11 cellular contexts compared by ENCODE assay signal in genomic region chr7:80859272-80859970, GRCh38. TPM values are rescaled to one million over a fixed set of nuclear protein-coding genes. Genes with fewer than 3 reads are reported as not detected.
DNase-seq lines count a peak whose midpoint lies in the region; ATAC-seq, FAIRE-seq and TF ChIP-seq lines count a peak whose summit lies in the region.
"Had no signal": no experiment of that assay in that cellular context is flagged by ENCODE, and none has a peak within 500 bp of the region (broad histone marks: within the 10 kb centered on the region; RNA-seq: fewer than 3 reads in every experiment).

No MANE protein-coding gene starts in this region.

- no TSS peak for BruUV-seq in GM12878 (replicated peaks; lab: Mats Ljungman, UMichigan)

- TF ChIP-seq POLR2A in GM12878 (IDR thresholded peaks at IDR 0.05; ENCODE audit: low read depth, low read length) (no peak), suprapubic skin (IDR thresholded peaks at IDR 0.05) (no peak)

- no peak for FAIRE-seq in GM12878 (lab: Jason Lieb, UNC)

- H4K20me1 ChIP-seq in GM23338 (replicated peaks; ENCODE audit: insufficient read depth) (no peaks in the 10 kb centered on the region), GM12878 (ENCODE audit: control insufficient read depth, insufficient read depth) (no peaks in the 10 kb centered on the region)

- H3K27ac ChIP-seq in GM23338 (ENCODE audit: low read depth) (no peak overlapping the region), GM12878 (ENCODE audit: control insufficient read depth, insufficient read depth) (no peak overlapping the region), right cardiac atrium (ENCODE audit: low read length) (no peak overlapping the region), suprapubic skin (no peak overlapping the region)

- H3K9me2 ChIP-seq in GM23338 (ENCODE audit: insufficient read depth), result no peaks in the 10 kb centered on the region

- H3K36me3 Mint-ChIP-seq in GM23338 (ENCODE audit: low read depth) (no peaks in the 10 kb centered on the region), endothelial cell (ENCODE audit: low read depth, unreplicated experiment) (no peaks in the 10 kb centered on the region)

- RAD21 ChIA-PET in GM12878 (lab: Charles Lee; ENCODE audit: unreplicated experiment), result no interaction called here

- no peak for TF ChIP-seq EP300 in GM12878 (IDR thresholded peaks at IDR 0.05; ENCODE audit: borderline replicate concordance in 1 of 2, control insufficient read depth in 1 of 2, low read depth in 2 of 2, low read length in 2 of 2)
- TF ChIP-seq EP300 in suprapubic skin (IDR thresholded peaks at IDR 0.05), result no peak

- H3K9ac ChIP-seq in GM12878 (ENCODE audit: control insufficient read depth, insufficient read depth, low read length), result no peak overlapping the region

- TF ChIP-seq RAD21 in GM12878 (IDR thresholded peaks at IDR 0.05; ENCODE audit: insufficient read depth, low read depth, low read length), result no peak

- CTCF ChIA-PET in GM12878 (lab: Yijun Ruan, JAX), result no interaction called here

- POLR2A ChIA-PET in GM12878 (lab: Charles Lee), result no interaction called here

- H3K4me3 ChIP-seq in GM23338 (no peak overlapping the region), GM12878 (no peak overlapping the region), right cardiac atrium (ENCODE audit: low read length) (no peak overlapping the region), suprapubic skin (no peak overlapping the region)

- H2AFZ ChIP-seq in GM23338, result 0 out of 2 replicates have a peak overlapping the region, but pooled peaks have one; percentile 57
- no peak overlapping the region for H2AFZ ChIP-seq in GM12878 (ENCODE audit: control insufficient read depth, low read depth, low read length)

- no peaks in the 10 kb centered on the region for H3K9me3 ChIP-seq in GM12878 (replicated peaks; ENCODE audit: control insufficient read depth, insufficient read depth, low read length)
- H3K9me3 ChIP-seq in right cardiac atrium (ENCODE audit: control insufficient read depth, low read length), result no peaks in the 10 kb centered on the region
- no peaks in the 10 kb centered on the region for H3K9me3 ChIP-seq in suprapubic skin

- H3K4me1 Mint-ChIP-seq in GM23338, result no peaks in the 10 kb centered on the region
- no peaks in the 10 kb centered on the region for H3K4me1 Mint-ChIP-seq in endothelial cell (ENCODE audit: unreplicated experiment)

- H3K4me3 Mint-ChIP-seq in GM23338, result no peak overlapping the region
- no peak overlapping the region for H3K4me3 Mint-ChIP-seq in endothelial cell (ENCODE audit: unreplicated experiment)
- H3K4me3 Mint-ChIP-seq: activated T-helper 1 cell treated with anti-CD3 and anti-CD28 coated beads, Interleukin-12 subunit alpha, Interleukin-12 subunit beta, Interleukin-2, Interleukin-4 antibody, amounts not matched to agents 30 ng/mL and 10 ng/mL and 1 ng/mL, durations not matched to agents 14 hours and 24 hours and 36 hours had no signal

- SMC1A ChIA-PET in GM12878 (lab: Charles Lee; ENCODE audit: uncharacterized antibody, unreplicated experiment), result interaction anchor here (0.7 to 1.4 kb wide), 2 partner anchors 25 to 37 kb away, joined by 3 read pairs; no protein-coding TSS in a partner anchor

- intact Hi-C loops in GM12878 (cut with micrococcal nuclease; ENCODE audit: unreplicated experiment) (no loop called here), right cardiac atrium (cut with DNase I) (no loop called here)

- no peaks in the 10 kb centered on the region for H3F3A ChIP-seq in GM23338 (replicated peaks; ENCODE audit: low read depth)

- H3K79me2 ChIP-seq in GM23338 (replicated peaks; ENCODE audit: insufficient read depth) (no peaks in the 10 kb centered on the region), GM12878 (ENCODE audit: control insufficient read depth, insufficient read depth, low read length) (no peaks in the 10 kb centered on the region)

- ATAC-seq in GM23338 (no peak), GM12878 (peak; percentile 59), right cardiac atrium (peak; percentile 64 to 80), GM21423 (IDR thresholded peaks at IDR 0.05; ENCODE audit: unreplicated experiment) (no peak)

- H3K36me3 ChIP-seq in GM23338 (ENCODE audit: insufficient read depth), result no peaks in the 10 kb centered on the region
- H3K36me3 ChIP-seq in GM12878 (ENCODE audit: control insufficient read depth in 2 of 2, insufficient read depth in 2 of 2, low read length in 1 of 2), result no peaks in the 10 kb centered on the region
- H3K36me3 ChIP-seq in suprapubic skin, result no peaks in the 10 kb centered on the region

- H3K27ac Mint-ChIP-seq in GM23338, result no peak overlapping the region
- H3K27ac Mint-ChIP-seq in endothelial cell (ENCODE audit: unreplicated experiment), result no peak overlapping the region
- H3K27ac Mint-ChIP-seq: activated T-helper 1 cell treated with anti-CD3 and anti-CD28 coated beads, Interleukin-12 subunit alpha, Interleukin-12 subunit beta, Interleukin-2, Interleukin-4 antibody, amounts not matched to agents 30 ng/mL and 10 ng/mL and 1 ng/mL, durations not matched to agents 14 hours and 24 hours and 36 hours had no signal

- WGBS in GM12878 (ENCODE audit: insufficient coverage, insufficient replicate concordance, low lambda C conversion rate, missing lambda C conversion rate), result 32% methylated on average over 6 of the region's 6 CpGs
- 65% methylated on average over 6 of the region's 6 CpGs for WGBS in right cardiac atrium
- WGBS in suprapubic skin, result 69% methylated on average over 6 of the region's 6 CpGs

- TF ChIP-seq CTCF in GM23338 (conservative IDR thresholded peaks at IDR 0.05; ENCODE audit: low read depth in 2 of 2) (no peak), GM12878 (IDR thresholded peaks at IDR 0.05 in 2 of 3, conservative IDR thresholded peaks at IDR 0.05 in 1 of 3; ENCODE audit: control insufficient read depth in 2 of 3, extremely low read depth in 1 of 3, insufficient read depth in 1 of 3, low read depth in 3 of 3, low read length in 3 of 3) (no peak), suprapubic skin (IDR thresholded peaks at IDR 0.05) (no peak), endothelial cell (IDR thresholded peaks at IDR 0.05; ENCODE audit: unreplicated experiment) (no peak)

- no peaks in the 10 kb centered on the region for H3K4me1 ChIP-seq in GM23338 (ENCODE audit: insufficient read depth)
- no peaks in the 10 kb centered on the region for H3K4me1 ChIP-seq in GM12878 (ENCODE audit: control insufficient read depth, insufficient read depth, low read length)
- no peaks in the 10 kb centered on the region for H3K4me1 ChIP-seq in right cardiac atrium (ENCODE audit: control insufficient read depth, insufficient read depth, low read length)
- no peaks in the 10 kb centered on the region for H3K4me1 ChIP-seq in suprapubic skin

- DNase-seq in GM23338 (ENCODE audit: low spot score) (no peak), GM12878 (ENCODE audit: low read depth, low spot score) (no peak), right cardiac atrium (peak; percentile 31 to 72 (median 42)), suprapubic skin (ENCODE audit: low spot score in 2 of 2) (peak; percentile 70 to 80), NOMO-1 treated with DMSO at 0.1 percent for 48 hours (lab: John Stamatoyannopoulos, UW; ENCODE audit: unreplicated experiment) (no peak), SIG-M5 (lab: John Stamatoyannopoulos, UW) (no peak), endothelial cell (ENCODE audit: low spot score) (no peak)
- DNase-seq: NCI-H526 treated with DMSO at 0.1 percent for 48 hours had no signal

- no peaks in the 10 kb centered on the region for H3K27me3 Mint-ChIP-seq in GM23338 (ENCODE audit: insufficient read depth, low read depth, poor library complexity)
- H3K27me3 Mint-ChIP-seq in endothelial cell (ENCODE audit: unreplicated experiment), result no peaks in the 10 kb centered on the region

- in situ Hi-C loops in GM12878 (cut with MboI), result no loop called here

- H3K27me3 ChIP-seq in GM23338 (ENCODE audit: insufficient read depth) (no peaks in the 10 kb centered on the region), GM12878 (replicated peaks in 1 of 2; ENCODE audit: control insufficient read depth in 2 of 2, insufficient read depth in 2 of 2, low read length in 1 of 2) (no peaks in the 10 kb centered on the region), right cardiac atrium (ENCODE audit: control insufficient read depth, insufficient read depth) (no peaks in the 10 kb centered on the region), suprapubic skin (no peaks in the 10 kb centered on the region)

- H3K9me3 Mint-ChIP-seq in GM23338 (no peaks in the 10 kb centered on the region), endothelial cell (ENCODE audit: unreplicated experiment) (no peaks in the 10 kb centered on the region)
- H3K9me3 Mint-ChIP-seq: activated T-helper 1 cell treated with anti-CD3 and anti-CD28 coated beads, Interleukin-12 subunit alpha, Interleukin-12 subunit beta, Interleukin-2, Interleukin-4 antibody, amounts not matched to agents 30 ng/mL and 10 ng/mL and 1 ng/mL, durations not matched to agents 14 hours and 24 hours and 36 hours had no signal

- H3K4me2 ChIP-seq in GM23338 (no peak overlapping the region), GM12878 (ENCODE audit: control insufficient read depth, insufficient read depth) (no peak overlapping the region)

TF ChIP-seq in GM23338, 12 proteins besides CTCF, POLR2A, EP300 and RAD21 (continues in another document):
- TF ChIP-seq NANOG (IDR thresholded peaks at IDR 0.05; ENCODE audit: borderline replicate concordance), result no peak

RNA-seq across cellular contexts. Expression of gene SEMA3C, which starts 59.4 kb away (rescaled TPM):
- 3.1 and 3.5 TPM in 2 replicates for total RNA-seq in GM23338 (2014; rRNA removed; shearing (Covaris generic))
- 0.40 and 1.0 TPM in 2 replicates for polyA plus RNA-seq in GM23338 (2016; fragmentation: Nextera tagmentation; extraction: Ambion mirVana)
- not detected in 2 replicates for total RNA-seq in GM12878 (2013; cell fraction: nucleolus; rRNA removed)
- total RNA-seq in GM12878 (2014; rRNA removed), result not detected in 2 replicates
- total RNA-seq in GM12878 (2014; rRNA removed; fragmentation: Illumina TruSeq; extraction: Trizol), result not detected in 2 replicates
- 0.19 and 0.41 TPM in 2 replicates for total RNA-seq in GM12878 (2021)
- not detected for polyA plus RNA-seq in GM12878 (2011; ENCODE audit: low read depth)
- polyA plus RNA-seq in GM12878 (2011; rRNA removed), result not detected in 2 replicates
- not detected in 2 replicates for polyA plus RNA-seq in GM12878 (2011; cell fraction: cytosol; rRNA removed)
- not detected in 2 replicates for polyA plus RNA-seq in GM12878 (2011; cell fraction: nucleus; rRNA removed)
- polyA plus RNA-seq in GM12878 (2012), result not detected in 2 replicates
- polyA plus RNA-seq in GM12878 (2014; fragmentation: Illumina TruSeq; extraction: Trizol), result 0.01 TPM in 1 of 2 replicates, not detected in the other
- not detected for polyA plus RNA-seq in GM12878 (2014; fragmentation: Nextera tagmentation; extraction: Ambion mirVana)
- not detected in 2 replicates for polyA plus RNA-seq in GM12878 (2014; rRNA removed)
- under 1 TPM; 0.06 to 0.15 TPM for polyA plus RNA-seq in GM12878 (2016; fragmentation: Nextera tagmentation; extraction: Ambion mirVana)
- not detected in 2 replicates for polyA minus RNA-seq in GM12878 (2011; rRNA and poly(A)+ RNA removed)
- not detected in 2 replicates for polyA minus RNA-seq in GM12878 (2011; cell fraction: cytosol; rRNA and poly(A)+ RNA removed)
- not detected in 2 replicates for polyA minus RNA-seq in GM12878 (2011; cell fraction: nucleus; rRNA and poly(A)+ RNA removed)
- total RNA-seq in right cardiac atrium, result 10 to 100 TPM; 32.9 to 42.3 (median 41.0) TPM
- polyA plus RNA-seq in right cardiac atrium, result 10.1 TPM
- total RNA-seq in suprapubic skin, result 100 to 1,000 TPM in 1 of 4 donors, 10 to 100 TPM in 3; 46.0 to 105 (median 76.0) TPM
- total RNA-seq in endothelial cell (ENCODE audit: unreplicated experiment), result 0.26 TPM
- total RNA-seq: activated T-helper 1 cell treated with anti-CD3 and anti-CD28 coated beads, Interleukin-12 subunit alpha, Interleukin-12 subunit beta, Interleukin-2, Interleukin-4 antibody, amounts not matched to agents 30 ng/mL and 10 ng/mL and 1 ng/mL, durations not matched to agents 14 hours and 24 hours and 36 hours; T-helper 2 cell treated with Interferon-gamma antibody and Interleukin-4, amounts not matched to agents 100 ng/mL and 5 ng/mL, for 36 hours had no signal

Comparison
In these comparisons a context has a peak if more than half of its experiments do, and no peak if none do; other contexts are left out.
1. ATAC-seq: peak in GM12878 (single experiment) and right cardiac atrium (2 of 2); none in GM23338 (single experiment) and GM21423 (single experiment).
2. DNase-seq: peak in right cardiac atrium (3 of 3) and suprapubic skin (2 of 2); none in GM23338 (single experiment), GM12878 (single experiment), NOMO-1 treated with DMSO at 0.1 percent for 48 hours (single experiment), SIG-M5 (single experiment) and endothelial cell (single experiment).